ENCODE assay signal across 1 cellular context in the genomic region with DNA sequence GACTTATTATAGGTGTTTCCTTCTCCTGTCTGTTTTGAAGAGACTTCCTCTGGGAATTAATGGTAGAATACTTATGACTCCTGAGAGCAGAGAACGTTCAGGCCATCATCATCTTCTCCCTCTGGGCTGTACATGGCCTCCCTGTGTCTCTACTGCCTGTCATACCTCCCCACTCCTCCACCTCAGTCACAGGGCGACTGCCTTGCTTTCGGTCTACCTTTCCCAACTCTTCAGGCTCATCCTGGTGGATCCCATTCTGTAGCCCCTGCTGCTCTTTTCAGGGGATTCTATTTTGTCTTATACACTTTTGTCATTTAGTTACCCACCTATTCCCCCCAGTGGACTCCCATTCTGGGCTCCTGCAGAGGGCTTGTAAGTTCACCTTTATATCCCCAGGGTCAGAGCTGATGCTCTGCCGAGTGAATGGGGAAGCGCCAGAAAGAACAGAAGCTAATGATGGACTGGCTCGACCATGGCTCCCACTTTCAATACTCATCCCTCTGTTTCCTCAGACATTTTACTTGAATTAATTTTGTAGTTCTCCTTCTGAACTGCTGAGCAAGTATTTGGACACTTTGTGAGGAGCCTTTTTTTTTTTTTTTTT.
TF ChIP-seq lines count a peak whose summit lies in the region.

No MANE protein-coding gene starts in this region.

TF ChIP-seq in HepG2, 621 proteins besides CTCF, POLR2A, EP300 and RAD21:
- TF ChIP-seq, protein P1, sequence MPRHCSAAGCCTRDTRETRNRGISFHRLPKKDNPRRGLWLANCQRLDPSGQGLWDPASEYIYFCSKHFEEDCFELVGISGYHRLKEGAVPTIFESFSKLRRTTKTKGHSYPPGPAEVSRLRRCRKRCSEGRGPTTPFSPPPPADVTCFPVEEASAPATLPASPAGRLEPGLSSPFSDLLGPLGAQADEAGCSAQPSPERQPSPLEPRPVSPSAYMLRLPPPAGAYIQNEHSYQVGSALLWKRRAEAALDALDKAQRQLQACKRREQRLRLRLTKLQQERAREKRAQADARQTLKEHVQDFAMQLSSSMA (CRISPR knock-in tag; IDR thresholded peaks at IDR 0.05) = no peak
- TF ChIP-seq RBM22 (optimal IDR thresholded peaks at IDR 0.05; ENCODE audit: low read length) = peak; percentile 97
TF ChIP-seq in HepG2: peak in this region for 1.
